ENCODE assay signal across 9 cellular contexts in the genomic region with DNA sequence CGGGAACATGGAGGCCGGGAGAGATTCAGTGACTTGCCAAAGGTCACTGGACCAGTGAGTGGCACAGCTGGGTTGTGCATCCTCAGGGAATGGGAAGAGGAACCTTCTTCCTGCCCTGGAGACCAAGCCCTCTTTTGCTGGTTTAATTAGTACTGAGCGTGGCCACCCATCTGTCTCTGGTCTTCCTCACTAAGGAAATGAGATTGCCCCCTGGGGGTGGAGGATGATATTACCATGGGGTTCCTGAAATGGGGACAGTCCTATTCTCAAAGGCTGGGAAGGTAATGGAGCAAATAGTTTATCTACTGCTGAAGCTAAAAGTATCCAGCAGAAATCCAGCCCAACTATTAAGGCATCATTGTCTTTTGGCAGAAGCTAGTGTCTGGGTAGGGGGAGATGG.
DNase-seq lines count a peak whose midpoint lies in the region; ATAC-seq and TF ChIP-seq lines count a peak whose summit lies in the region.
"Had no signal": no experiment of that assay in that cellular context is flagged by ENCODE, and none has a peak within 500 bp of the region (broad histone marks: within the 10 kb centered on the region; RNA-seq: fewer than 3 reads in every experiment).

No MANE protein-coding gene starts in this region.

- no peaks in the 10 kb centered on the region for H3K4me1 Mint-ChIP-seq in activated T-helper 1 cell treated with anti-CD3 and anti-CD28 coated beads, Interleukin-12 subunit alpha, Interleukin-12 subunit beta, Interleukin-2, Interleukin-4 antibody, amounts not matched to agents 30 ng/mL and 10 ng/mL and 1 ng/mL, durations not matched to agents 14 hours and 24 hours and 36 hours (ENCODE audit: low read depth)
- H3K4me1 Mint-ChIP-seq: activated naive CD4-positive, alpha-beta T cell treated with anti-CD3 and anti-CD28 coated beads, Interleukin-2, amount 50 U/mL, for 24 hours had no signal

- POLR2A ChIA-PET in A673 (lab: Charles Lee; ENCODE audit: low non-redundant PET): no interaction called here

- ATAC-seq in GM21576 (IDR thresholded peaks at IDR 0.05; ENCODE audit: unreplicated experiment) (no peak), GM19452 (IDR thresholded peaks at IDR 0.05; ENCODE audit: unreplicated experiment) (no peak)

- no peak overlapping the region for H3K27ac Mint-ChIP-seq in activated T-helper 1 cell treated with anti-CD3 and anti-CD28 coated beads, Interleukin-12 subunit alpha, Interleukin-12 subunit beta, Interleukin-2, Interleukin-4 antibody, amounts not matched to agents 30 ng/mL and 10 ng/mL and 1 ng/mL, durations not matched to agents 14 hours and 24 hours and 36 hours
- H3K27ac Mint-ChIP-seq: activated naive CD4-positive, alpha-beta T cell treated with anti-CD3 and anti-CD28 coated beads, Interleukin-2, amount 50 U/mL, for 24 hours had no signal

- H3K36me3 Mint-ChIP-seq in activated T-helper 1 cell treated with anti-CD3 and anti-CD28 coated beads, Interleukin-12 subunit alpha, Interleukin-12 subunit beta, Interleukin-2, Interleukin-4 antibody, amounts not matched to agents 30 ng/mL and 10 ng/mL and 1 ng/mL, durations not matched to agents 14 hours and 24 hours and 36 hours (ENCODE audit: low read depth): no peaks in the 10 kb centered on the region
- H3K36me3 Mint-ChIP-seq: activated naive CD4-positive, alpha-beta T cell treated with anti-CD3 and anti-CD28 coated beads, Interleukin-2, amount 50 U/mL, for 24 hours had no signal

- no peaks in the 10 kb centered on the region for H3K27me3 Mint-ChIP-seq in activated T-helper 1 cell treated with anti-CD3 and anti-CD28 coated beads, Interleukin-12 subunit alpha, Interleukin-12 subunit beta, Interleukin-2, Interleukin-4 antibody, amounts not matched to agents 30 ng/mL and 10 ng/mL and 1 ng/mL, durations not matched to agents 14 hours and 24 hours and 36 hours (ENCODE audit: insufficient read depth)

- CTCF ChIA-PET in A673 (lab: Charles Lee): interaction anchor here (0.5 kb wide), 1 partner anchor 26 kb away, joined by 4 read pairs; no protein-coding TSS in a partner anchor

- in situ Hi-C loops in GM13976 (cut with MboI; ENCODE audit: low sequenced_read_pairs, unreplicated experiment): no loop called here

- DNase-seq in A673 (ENCODE audit: low spot score): peak; percentile 66
- DNase-seq in GM13976 (ENCODE audit: low spot score): peak; percentile 36
- peak; percentile 25 for DNase-seq in RPMI8226
- DNase-seq in iPS DF 6.9 (ENCODE audit: low read depth, low spot score): peak; percentile 29
- no peak for DNase-seq in mesenteric fat pad (ENCODE audit: low spot score)
- DNase-seq in activated T-helper 1 cell treated with anti-CD3 and anti-CD28 coated beads, Interleukin-12 subunit alpha, Interleukin-12 subunit beta, Interleukin-2, Interleukin-4 antibody, amounts not matched to agents 30 ng/mL and 10 ng/mL and 1 ng/mL, durations not matched to agents 14 hours and 24 hours and 36 hours (ENCODE audit: low spot score): no peak

- peaks cover 41% of the 10 kb centered on the region for H3K27me3 ChIP-seq in A673 (replicated peaks; ENCODE audit: insufficient read depth, low read depth, low read length, poor library complexity)
- no peaks in the 10 kb centered on the region for H3K27me3 ChIP-seq in iPS DF 6.9 (ENCODE audit: control insufficient read depth, insufficient read depth, low read length)

- no peak overlapping the region for H3K27ac ChIP-seq in A673 (ENCODE audit: low read depth, low read length, poor library complexity, severe bottlenecking)
- H3K27ac ChIP-seq in iPS DF 6.9 (ENCODE audit: low read length): no peak overlapping the region

- no CpG with 5 or more reads among the region's 3 CpGs for WGBS in iPS DF 6.9 (ENCODE audit: insufficient coverage, insufficient read length)

- H3K36me3 ChIP-seq in A673 (ENCODE audit: insufficient read depth, low read length, poor library complexity, severe bottlenecking) (no peaks in the 10 kb centered on the region), iPS DF 6.9 (ENCODE audit: control insufficient read depth, insufficient read depth, low read length) (no peaks in the 10 kb centered on the region)

- intact Hi-C loops in A673 (cut with micrococcal nuclease; ENCODE audit: unreplicated experiment): no loop called here
- intact Hi-C loops in activated T-helper 1 cell treated with anti-CD3 and anti-CD28 coated beads, Interleukin-12 subunit alpha, Interleukin-12 subunit beta, Interleukin-2, Interleukin-4 antibody, amounts not matched to agents 30 ng/mL and 10 ng/mL and 1 ng/mL, durations not matched to agents 14 hours and 24 hours and 36 hours (cut with micrococcal nuclease): no loop called here

- BruUV-seq in A673 (replicated peaks; lab: Mats Ljungman, UMichigan): no TSS peak

- H3K4me3 Mint-ChIP-seq in activated T-helper 1 cell treated with anti-CD3 and anti-CD28 coated beads, Interleukin-12 subunit alpha, Interleukin-12 subunit beta, Interleukin-2, Interleukin-4 antibody, amounts not matched to agents 30 ng/mL and 10 ng/mL and 1 ng/mL, durations not matched to agents 14 hours and 24 hours and 36 hours: no peak overlapping the region
- H3K4me3 Mint-ChIP-seq: activated naive CD4-positive, alpha-beta T cell treated with anti-CD3 and anti-CD28 coated beads, Interleukin-2, amount 50 U/mL, for 24 hours had no signal

- H3K4me1 ChIP-seq in A673 (ENCODE audit: insufficient read depth, low read length, poor library complexity, severe bottlenecking) (no peaks in the 10 kb centered on the region), iPS DF 6.9 (ENCODE audit: control insufficient read depth, insufficient read depth, low read length) (0 out of 2 replicates have a peak, but pooled peaks cover 1% of the 10 kb centered on the region)

- peaks cover 3% of the 10 kb centered on the region for H3K9me3 Mint-ChIP-seq in activated T-helper 1 cell treated with anti-CD3 and anti-CD28 coated beads, Interleukin-12 subunit alpha, Interleukin-12 subunit beta, Interleukin-2, Interleukin-4 antibody, amounts not matched to agents 30 ng/mL and 10 ng/mL and 1 ng/mL, durations not matched to agents 14 hours and 24 hours and 36 hours

- TF ChIP-seq CTCF in A673 (conservative IDR thresholded peaks at IDR 0.05; ENCODE audit: low read depth, low read length): peak; percentile 66
- peak; percentile 16 for TF ChIP-seq CTCF in GM13976 (IDR thresholded peaks at IDR 0.05; ENCODE audit: borderline replicate concordance, control extremely low read depth, extremely low read depth, insufficient read depth, missing control alignments)

- H3K4me3 ChIP-seq in A673 (ENCODE audit: low read depth, low read length, poor library complexity, severe bottlenecking) (no peak overlapping the region), iPS DF 6.9 (ENCODE audit: low read length) (no peak overlapping the region)

- H3K9me3 ChIP-seq in A673 (ENCODE audit: low read depth, low read length, poor library complexity, severe bottlenecking): no peaks in the 10 kb centered on the region
- H3K9me3 ChIP-seq in iPS DF 6.9 (ENCODE audit: control insufficient read depth, insufficient read depth, low read length): no peaks in the 10 kb centered on the region

Comparison
In these comparisons a context has a peak if more than half of its experiments do, and no peak if none do; other contexts are left out.
1. DNase-seq: peak in A673 (single experiment), GM13976 (single experiment), RPMI8226 (single experiment) and iPS DF 6.9 (single experiment); none in mesenteric fat pad (single experiment) and activated T-helper 1 cell treated with anti-CD3 and anti-CD28 coated beads, Interleukin-12 subunit alpha, Interleukin-12 subunit beta, Interleukin-2, Interleukin-4 antibody, amounts not matched to agents 30 ng/mL and 10 ng/mL and 1 ng/mL, durations not matched to agents 14 hours and 24 hours and 36 hours (single experiment).